ENCODE assay signal across 23 cellular contexts in the genomic region with DNA sequence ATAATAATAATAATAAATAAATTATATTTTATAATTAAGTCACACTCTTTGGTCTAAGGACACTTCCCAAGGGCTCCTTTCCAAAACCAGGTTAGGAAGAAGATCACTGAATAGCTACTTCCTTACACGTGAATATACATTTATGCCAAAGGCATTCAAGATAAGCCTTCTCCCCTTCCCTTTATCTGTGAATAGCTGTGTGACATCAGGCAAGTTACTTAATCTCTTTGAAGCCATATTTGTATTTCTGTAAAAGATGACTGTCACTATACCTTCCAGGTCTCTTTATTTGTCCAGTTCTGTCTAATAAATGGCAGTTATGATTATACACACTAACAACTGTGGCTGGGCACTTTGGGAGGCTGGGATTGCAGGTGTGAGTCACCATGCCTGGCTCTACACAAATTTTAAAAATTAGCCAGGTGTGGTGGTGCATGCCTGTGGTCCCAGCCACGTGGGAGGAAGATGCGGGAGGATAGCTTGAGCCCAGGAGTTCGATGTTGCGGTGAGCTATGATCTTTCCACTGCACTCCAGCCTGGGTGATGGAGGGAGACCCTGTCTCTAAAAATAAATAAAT.
"Had no signal": no experiment of that assay in that cellular context is flagged by ENCODE, and none has a peak within 500 bp of the region (broad histone marks: within the 10 kb centered on the region; RNA-seq: fewer than 3 reads in every experiment).

No MANE protein-coding gene starts in this region.

- H3K4me3 ChIP-seq: spleen, testis, upper lobe of left lung had no signal

- H3K9me3 Mint-ChIP-seq: activated B cell treated with CpG ODN at 0.5 μM for 24 hours; activated naive CD4-positive, alpha-beta T cell treated with anti-CD3 and anti-CD28 coated beads, Interleukin-2, amount 10 ng/mL, durations not matched to agents 7 days and 5 days; activated T-cell treated with anti-CD3 and anti-CD28 coated beads, Interleukin-2, amount 50 U/mL, for 72 hours; endodermal cell; immature natural killer cell; natural killer cell; T-cell; T-helper 2 cell treated with Interferon-gamma antibody and Interleukin-4, amounts not matched to agents 5 μg/mL and 100 μg/mL, for 36 hours had no signal

- DNase-seq: activated B cell treated with CpG ODN at 0.5 μM for 24 hours; activated CD4-positive, alpha-beta T cell treated with anti-CD3 and anti-CD28 coated beads for 36 hours; activated CD4-positive, alpha-beta T cell treated with anti-CD3 and anti-CD28 coated beads, Interleukin-2, amount 50 U/mL, for 4 hours; activated effector memory CD4-positive, alpha-beta T cell treated with anti-CD3 and anti-CD28 coated beads, Interleukin-2, amount 50 U/mL, for 16 hours; activated naive CD4-positive, alpha-beta T cell treated with anti-CD3 and anti-CD28 coated beads, Interleukin-2, amount 10 ng/mL, durations not matched to agents 7 days and 5 days; activated T-cell treated with anti-CD3 and anti-CD28 coated beads, Interleukin-2, amount 50 U/mL, for 72 hours; amygdala; cortex of kidney; immature natural killer cell; kidney glomerular epithelial cell; left ventricle myocardium superior; midbrain; natural killer cell; spleen; stimulated activated CD4-positive, alpha-beta T cell treated with anti-CD3 and anti-CD28 coated beads, Interleukin-4, amount 100 ng/mL, for 1 hour; stimulated activated naive CD4-positive, alpha-beta T cell; T-cell; testis; upper lobe of left lung had no signal

- H3K27me3 ChIP-seq: spleen, testis, upper lobe of left lung had no signal

- FAIRE-seq: bronchial epithelial cell had no signal

- H3K36me3 ChIP-seq: spleen, upper lobe of left lung had no signal

- H3K9me3 ChIP-seq: spleen, testis, upper lobe of left lung had no signal

- H3K27ac ChIP-seq: epithelial cell of prostate, spleen, testis, upper lobe of left lung had no signal

- H3K36me3 Mint-ChIP-seq: activated naive CD4-positive, alpha-beta T cell treated with anti-CD3 and anti-CD28 coated beads, Interleukin-2, amount 10 ng/mL, durations not matched to agents 7 days and 5 days; immature natural killer cell; natural killer cell; T-cell had no signal

- H3K27ac Mint-ChIP-seq: activated B cell treated with CpG ODN at 0.5 μM for 24 hours; activated CD4-positive, alpha-beta T cell treated with anti-CD3 and anti-CD28 coated beads for 36 hours; activated naive CD4-positive, alpha-beta T cell treated with anti-CD3 and anti-CD28 coated beads, Interleukin-2, amount 10 ng/mL, durations not matched to agents 7 days and 5 days; activated T-cell treated with anti-CD3 and anti-CD28 coated beads, Interleukin-2, amount 50 U/mL, for 72 hours; endodermal cell; immature natural killer cell; natural killer cell; T-cell; T-helper 2 cell treated with Interferon-gamma antibody and Interleukin-4, amounts not matched to agents 5 μg/mL and 100 μg/mL, for 36 hours had no signal

- H3K4me3 Mint-ChIP-seq: activated B cell treated with CpG ODN at 0.5 μM for 24 hours; activated CD4-positive, alpha-beta T cell treated with anti-CD3 and anti-CD28 coated beads for 36 hours; activated naive CD4-positive, alpha-beta T cell treated with anti-CD3 and anti-CD28 coated beads, Interleukin-2, amount 10 ng/mL, durations not matched to agents 7 days and 5 days; activated T-cell treated with anti-CD3 and anti-CD28 coated beads, Interleukin-2, amount 50 U/mL, for 72 hours; endodermal cell; immature natural killer cell; natural killer cell; T-cell; T-helper 2 cell treated with Interferon-gamma antibody and Interleukin-4, amounts not matched to agents 5 μg/mL and 100 μg/mL, for 36 hours had no signal

- ATAC-seq: activated CD4-positive, alpha-beta T cell treated with anti-CD3 and anti-CD28 coated beads for 36 hours; activated T-cell treated with anti-CD3 and anti-CD28 coated beads, Interleukin-2, amount 50 U/mL, for 72 hours; left ventricle myocardium superior; natural killer cell; T-cell had no signal
